In genomic region chr1:226083303-226084101, GRCh38 we compare ENCODE assay signal across 1 cellular context.
TF ChIP-seq lines count a peak whose summit lies in the region.

No MANE protein-coding gene starts in this region.

TF ChIP-seq in WTC11, 78 proteins besides CTCF, POLR2A, EP300 and RAD21 (continued from another document):
- TF ChIP-seq, protein P1, sequence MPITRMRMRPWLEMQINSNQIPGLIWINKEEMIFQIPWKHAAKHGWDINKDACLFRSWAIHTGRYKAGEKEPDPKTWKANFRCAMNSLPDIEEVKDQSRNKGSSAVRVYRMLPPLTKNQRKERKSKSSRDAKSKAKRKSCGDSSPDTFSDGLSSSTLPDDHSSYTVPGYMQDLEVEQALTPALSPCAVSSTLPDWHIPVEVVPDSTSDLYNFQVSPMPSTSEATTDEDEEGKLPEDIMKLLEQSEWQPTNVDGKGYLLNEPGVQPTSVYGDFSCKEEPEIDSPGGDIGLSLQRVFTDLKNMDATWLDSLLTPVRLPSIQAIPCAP (CRISPR knock-in tag; IDR thresholded peaks at IDR 0.05) = no peak
- TF ChIP-seq JAZF1 (CRISPR knock-in tag; IDR thresholded peaks at IDR 0.05) (no peak), ZNF396 (CRISPR knock-in tag; IDR thresholded peaks at IDR 0.05; ENCODE audit: borderline replicate concordance) (no peak), NFE2L1 (CRISPR knock-in tag; IDR thresholded peaks at IDR 0.05) (no peak), ZNF263 (CRISPR knock-in tag; IDR thresholded peaks at IDR 0.05; ENCODE audit: low read depth) (no peak), ZNF423 (CRISPR knock-in tag; IDR thresholded peaks at IDR 0.05) (no peak), JUN (CRISPR knock-in tag; IDR thresholded peaks at IDR 0.05) (no peak)
- TF ChIP-seq, protein P2, sequence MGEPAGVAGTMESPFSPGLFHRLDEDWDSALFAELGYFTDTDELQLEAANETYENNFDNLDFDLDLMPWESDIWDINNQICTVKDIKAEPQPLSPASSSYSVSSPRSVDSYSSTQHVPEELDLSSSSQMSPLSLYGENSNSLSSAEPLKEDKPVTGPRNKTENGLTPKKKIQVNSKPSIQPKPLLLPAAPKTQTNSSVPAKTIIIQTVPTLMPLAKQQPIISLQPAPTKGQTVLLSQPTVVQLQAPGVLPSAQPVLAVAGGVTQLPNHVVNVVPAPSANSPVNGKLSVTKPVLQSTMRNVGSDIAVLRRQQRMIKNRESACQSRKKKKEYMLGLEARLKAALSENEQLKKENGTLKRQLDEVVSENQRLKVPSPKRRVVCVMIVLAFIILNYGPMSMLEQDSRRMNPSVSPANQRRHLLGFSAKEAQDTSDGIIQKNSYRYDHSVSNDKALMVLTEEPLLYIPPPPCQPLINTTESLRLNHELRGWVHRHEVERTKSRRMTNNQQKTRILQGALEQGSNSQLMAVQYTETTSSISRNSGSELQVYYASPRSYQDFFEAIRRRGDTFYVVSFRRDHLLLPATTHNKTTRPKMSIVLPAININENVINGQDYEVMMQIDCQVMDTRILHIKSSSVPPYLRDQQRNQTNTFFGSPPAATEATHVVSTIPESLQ (CRISPR knock-in tag; IDR thresholded peaks at IDR 0.05) = no peak
- TF ChIP-seq, protein P3, sequence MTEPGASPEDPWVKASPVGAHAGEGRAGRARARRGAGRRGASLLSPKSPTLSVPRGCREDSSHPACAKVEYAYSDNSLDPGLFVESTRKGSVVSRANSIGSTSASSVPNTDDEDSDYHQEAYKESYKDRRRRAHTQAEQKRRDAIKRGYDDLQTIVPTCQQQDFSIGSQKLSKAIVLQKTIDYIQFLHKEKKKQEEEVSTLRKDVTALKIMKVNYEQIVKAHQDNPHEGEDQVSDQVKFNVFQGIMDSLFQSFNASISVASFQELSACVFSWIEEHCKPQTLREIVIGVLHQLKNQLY (CRISPR knock-in tag; IDR thresholded peaks at IDR 0.05) = no peak
- TF ChIP-seq, protein P4, sequence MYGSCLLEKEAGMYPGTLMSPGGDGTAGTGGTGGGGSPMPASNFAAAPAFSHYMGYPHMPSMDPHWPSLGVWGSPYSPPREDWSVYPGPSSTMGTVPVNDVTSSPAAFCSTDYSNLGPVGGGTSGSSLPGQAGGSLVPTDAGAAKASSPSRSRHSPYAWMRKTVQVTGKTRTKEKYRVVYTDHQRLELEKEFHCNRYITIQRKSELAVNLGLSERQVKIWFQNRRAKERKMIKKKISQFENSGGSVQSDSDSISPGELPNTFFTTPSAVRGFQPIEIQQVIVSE (CRISPR knock-in tag; IDR thresholded peaks at IDR 0.05; ENCODE audit: borderline replicate concordance) = no peak
